ENCODE assay signal across 23 cellular contexts in the genomic region with DNA sequence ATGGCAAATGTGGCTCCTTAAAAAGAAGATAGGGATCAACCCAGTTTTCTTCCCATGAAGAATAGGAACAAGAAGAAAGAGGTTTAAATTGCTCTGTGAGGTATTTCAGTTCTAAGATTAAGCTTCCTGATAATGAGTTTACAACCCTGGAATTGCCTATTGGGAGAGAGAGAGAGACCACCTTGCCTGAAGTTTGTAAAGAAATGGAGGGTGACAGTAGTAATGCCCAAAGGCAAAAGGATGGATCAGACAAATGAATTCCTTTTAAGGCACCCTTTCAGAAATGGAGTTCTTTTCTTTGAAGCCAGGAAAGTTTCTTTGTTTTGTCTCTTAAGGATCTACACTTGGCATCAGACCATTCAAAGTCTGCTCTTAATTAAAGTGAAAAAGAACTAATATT.
DNase-seq lines count a peak whose midpoint lies in the region; ATAC-seq, FAIRE-seq and TF ChIP-seq lines count a peak whose summit lies in the region.
"Had no signal": no experiment of that assay in that cellular context is flagged by ENCODE, and none has a peak within 500 bp of the region (broad histone marks: within the 10 kb centered on the region; RNA-seq: fewer than 3 reads in every experiment).

No MANE protein-coding gene starts in this region.

- ATAC-seq in activated B cell treated with CpG ODN at 0.5 μM for 24 hours (ENCODE audit: low read depth) (no peak), naive B cell (ENCODE audit: low read depth in 2 of 2) (no peak), HG03342 (IDR thresholded peaks at IDR 0.05; ENCODE audit: unreplicated experiment) (no peak)
- ATAC-seq: A549 had no signal

- H3K27me3 ChIP-seq in BLaER1 treated with 17β-estradiol and CSF1 and Interleukin-3, amounts not matched to agents 10 nM and 100 nM = peaks cover 0 to 14% (median 0%) of the 10 kb centered on the region in 11 experiments; a peak in 4 of 22 replicates

- peak; percentile 36 for FAIRE-seq in H54 (lab: Jason Lieb, UNC)
- FAIRE-seq: A549 had no signal

- no peaks in the 10 kb centered on the region for H3K36me3 ChIP-seq in BLaER1 treated with 17β-estradiol and CSF1 and Interleukin-3, amounts not matched to agents 10 nM and 100 nM
- H3K36me3 ChIP-seq: HAP-1 had no signal

- H3K27me3 Mint-ChIP-seq in activated B cell treated with CpG ODN at 0.5 μM for 24 hours = no peaks in the 10 kb centered on the region
- no peaks in the 10 kb centered on the region for H3K27me3 Mint-ChIP-seq in naive B cell
- H3K27me3 Mint-ChIP-seq: CD4-positive, alpha-beta memory T cell had no signal

- peaks cover 39% of the 10 kb centered on the region for H3K36me3 Mint-ChIP-seq in activated B cell treated with CpG ODN at 0.5 μM for 24 hours (ENCODE audit: low read depth)
- H3K36me3 Mint-ChIP-seq in naive B cell = peaks cover 0 to 16% of the 10 kb centered on the region in 2 donors

- no peak for TF ChIP-seq POLR2A in H54 (IDR thresholded peaks at IDR 0.05; ENCODE audit: low read depth, low read length)

- H3K27ac Mint-ChIP-seq in activated B cell treated with CpG ODN at 0.5 μM for 24 hours = peak overlapping the region; percentile 66
- peak overlapping the region in 5 of 6 donors; percentile 17 to 72 (median 70) for H3K27ac Mint-ChIP-seq in naive B cell
- H3K27ac Mint-ChIP-seq: CD4-positive, alpha-beta memory T cell had no signal

- H3K4me1 ChIP-seq in BLaER1 treated with 17β-estradiol and CSF1 and Interleukin-3, amounts not matched to agents 10 nM and 100 nM = peaks cover 0 to 35% (median 25%) of the 10 kb centered on the region in 10 experiments; a peak in 16 of 20 replicates

- no peak overlapping the region for H3K9ac ChIP-seq in BLaER1 treated with 17β-estradiol and CSF1 and Interleukin-3, amounts not matched to agents 10 nM and 100 nM

- CTCF ChIA-PET in activated B cell treated with CpG ODN at 0.5 μM for 24 hours (lab: Charles Lee) = no interaction called here

- H3K4me2 ChIP-seq in BLaER1 treated with 17β-estradiol and CSF1 and Interleukin-3, amounts not matched to agents 10 nM and 100 nM = peak overlapping the region in 8 of 11 experiments; percentile 52 to 80 (median 72); a peak in 15 of 22 replicates
- H3K4me2 ChIP-seq: A549 had no signal

- H3K27ac ChIP-seq in BLaER1 treated with 17β-estradiol and CSF1 and Interleukin-3, amounts not matched to agents 10 nM and 100 nM = no peak overlapping the region
- H3K27ac ChIP-seq: A549 had no signal

- peaks cover 2 to 7% (median 6%) of the 10 kb centered on the region in 11 experiments; a peak in 19 of 22 replicates for H3K9me3 ChIP-seq in BLaER1 treated with 17β-estradiol and CSF1 and Interleukin-3, amounts not matched to agents 10 nM and 100 nM (replicated peaks in 1 of 11)
- H3K9me3 ChIP-seq: A549, HAP-1 had no signal

- peaks cover 77% of the 10 kb centered on the region for H3K4me1 Mint-ChIP-seq in activated B cell treated with CpG ODN at 0.5 μM for 24 hours
- H3K4me1 Mint-ChIP-seq in naive B cell = peaks cover 45 to 82% (median 49%) of the 10 kb centered on the region in 3 donors

- no peaks in the 10 kb centered on the region for H3K9me3 Mint-ChIP-seq in activated B cell treated with CpG ODN at 0.5 μM for 24 hours
- peaks cover 0 to 3% (median 0%) of the 10 kb centered on the region in 7 donors for H3K9me3 Mint-ChIP-seq in naive B cell
- H3K9me3 Mint-ChIP-seq: CD4-positive, alpha-beta memory T cell had no signal

- POLR2A ChIA-PET in activated B cell treated with CpG ODN at 0.5 μM for 24 hours (lab: Charles Lee) = interaction anchor here (0.5 to 0.8 kb wide), 2 partner anchors 22 to 87 kb away, joined by 3 to 4 read pairs; no protein-coding TSS in a partner anchor

- H4K20me1 ChIP-seq in BLaER1 treated with 17β-estradiol and CSF1 and Interleukin-3, amounts not matched to agents 10 nM and 100 nM = no peaks in the 10 kb centered on the region

- no peak overlapping the region for H3K4me3 ChIP-seq in BLaER1 treated with 17β-estradiol and CSF1 and Interleukin-3, amounts not matched to agents 10 nM and 100 nM
- H3K4me3 ChIP-seq: A549, HAP-1 had no signal

- no peak for DNase-seq in H54 (ENCODE audit: insufficient read length, low spot score)
- no peak for DNase-seq in activated B cell treated with CpG ODN at 0.5 μM for 24 hours
- DNase-seq in naive B cell = no peak
- DNase-seq in DMS53 treated with DMSO at 0.1 percent for 48 hours (lab: John Stamatoyannopoulos, UW; ENCODE audit: unreplicated experiment) = no peak
- no peak for DNase-seq in NCI-H2196 treated with DMSO at 0.1 percent for 48 hours (lab: John Stamatoyannopoulos, UW; ENCODE audit: unreplicated experiment)
- DNase-seq in stimulated activated CD4-positive, alpha-beta T cell treated with anti-CD3 and anti-CD28 coated beads, Interleukin-4, amount 100 ng/mL, for 4 hours = no peak
- DNase-seq: CD4-positive, alpha-beta memory T cell; GDM1; MM.1S; NCI-H1092; NCI-H1436; NCI-H1930; NCI-H345; NCI-H524; NCI-H774; NK-92 treated with Interleukin-12 subunit alpha and Interleukin-12 subunit beta, amount 100 ng/mL, for 24 hours; OCI-M1; Right ventricle myocardium superior; SW 1271 had no signal

- intact Hi-C loops in activated B cell treated with CpG ODN at 0.5 μM for 24 hours (cut with micrococcal nuclease) = loop anchor here (2.0 to 5.0 kb wide), 2 partner anchors 15 to 69 kb away; no protein-coding TSS in a partner anchor

- H3K4me3 Mint-ChIP-seq in activated B cell treated with CpG ODN at 0.5 μM for 24 hours (no peak overlapping the region), naive B cell (no peak overlapping the region)
- H3K4me3 Mint-ChIP-seq: CD4-positive, alpha-beta memory T cell had no signal

- no peak for TF ChIP-seq CTCF in activated B cell treated with CpG ODN at 0.5 μM for 24 hours (IDR thresholded peaks at IDR 0.05)
